Comparison of ENCODE assay signal across 1 cellular context in the genomic region with DNA sequence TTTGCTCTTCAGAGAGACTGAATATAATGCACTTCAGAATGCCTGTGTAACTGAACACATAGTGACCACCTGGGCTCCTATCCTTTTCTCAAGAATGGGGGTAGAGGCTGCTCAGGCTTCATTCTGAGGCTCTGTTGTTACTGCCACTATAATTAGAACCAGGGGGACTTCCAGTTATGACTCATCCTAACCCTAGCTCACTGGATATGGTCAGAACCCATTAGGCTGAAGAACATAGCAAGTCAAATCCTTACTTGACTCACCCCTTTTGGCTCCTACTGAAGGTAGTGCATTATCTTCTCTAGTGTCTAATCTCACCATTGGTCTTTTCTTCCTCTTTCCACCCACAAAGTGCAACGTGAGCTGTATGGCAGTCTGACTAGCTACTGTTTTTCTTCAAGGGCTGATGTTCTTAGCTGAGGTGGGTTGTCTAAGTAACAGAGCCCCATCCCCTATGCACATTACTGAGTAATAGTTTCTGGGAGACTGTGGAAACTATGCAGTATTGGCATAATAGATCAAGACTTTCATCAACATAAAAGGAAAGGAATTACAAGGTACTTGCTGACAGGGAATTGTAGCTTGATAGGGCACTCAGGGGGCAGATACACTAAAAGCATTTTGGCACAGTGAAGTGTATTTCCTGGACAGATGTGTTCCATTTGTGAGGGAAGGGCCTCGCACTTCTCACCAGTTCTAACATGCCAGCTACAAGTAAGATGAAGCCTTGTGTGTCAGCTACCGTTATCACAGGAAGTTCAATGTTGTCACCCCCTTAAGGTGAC.
TF ChIP-seq lines count a peak whose summit lies in the region.

No MANE protein-coding gene starts in this region.

TF ChIP-seq in IMR-90, 13 proteins besides CTCF, POLR2A, EP300 and RAD21:
- peak; percentile 35; the same call in 1 of the 2 replicates for TF ChIP-seq MAFK (IDR thresholded peaks at IDR 0.05; ENCODE audit: low read depth, low read length)
- TF ChIP-seq BHLHE40 (IDR thresholded peaks at IDR 0.05; ENCODE audit: low read depth, low read length): peak; percentile 49; the same call in 1 of the 2 replicates
- TF ChIP-seq FOS (IDR thresholded peaks at IDR 0.05; ENCODE audit: low read depth, low read length): peak; percentile 93
- no peak for TF ChIP-seq RCOR1 (IDR thresholded peaks at IDR 0.05; ENCODE audit: insufficient replicate concordance, low read length)
